8 cellular contexts compared by ENCODE assay signal in the genomic region with DNA sequence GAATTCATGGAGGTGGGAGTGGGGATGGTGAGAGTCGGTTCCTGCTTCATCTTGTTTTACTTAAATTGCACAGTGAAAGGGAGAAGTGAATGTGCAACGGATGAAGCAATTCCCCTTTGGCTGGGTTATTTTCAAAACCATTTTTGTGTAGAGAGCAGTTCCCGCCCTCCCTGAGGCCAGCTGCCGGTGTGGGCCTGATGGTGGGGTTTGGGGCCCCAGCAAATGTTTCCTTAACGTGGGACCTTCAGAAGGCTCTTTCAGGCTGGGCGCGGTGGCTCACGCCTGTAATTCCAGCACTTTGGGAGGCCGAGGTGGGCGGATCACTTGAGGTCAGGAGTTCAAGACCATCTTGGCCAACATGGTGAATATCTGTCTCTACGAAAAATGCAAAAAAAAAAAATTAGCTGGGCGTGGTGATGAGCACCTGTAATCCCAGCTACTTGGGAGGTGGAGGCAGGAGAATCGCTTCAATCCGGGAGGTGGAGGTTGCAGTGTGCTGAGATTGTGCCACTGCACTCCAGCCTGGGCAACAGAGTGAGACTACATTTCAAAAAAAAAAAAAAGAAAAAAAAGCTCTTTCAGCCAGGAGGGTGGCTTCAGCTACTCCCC. TPM values are rescaled to one million over a fixed set of nuclear protein-coding genes. Genes with fewer than 3 reads are reported as not detected.
DNase-seq lines count a peak whose midpoint lies in the region; ATAC-seq and TF ChIP-seq lines count a peak whose summit lies in the region.
"Not testable (repeated sequence)": the region's sequence is repeated elsewhere in the genome, so short reads cannot be mapped to it uniquely, and the experiment has no call there.

No MANE protein-coding gene starts in this region.

- not testable (repeated sequence) for H3K9me3 ChIP-seq in lower lobe of right lung, thoracic aorta

- H3K4me3 ChIP-seq in GM06990 (replicated peaks; ENCODE audit: low read depth, low read length) (peak overlapping the region; percentile 92), lower lobe of right lung (peak overlapping the region; percentile 64), skin epidermis (peak overlapping the region in 4 of 7 experiments; percentile 16 to 67 (median 60)), thoracic aorta (peak overlapping the region; percentile 69)

- H3K4me1 ChIP-seq in lower lobe of right lung (peaks cover 28% of the 10 kb centered on the region), thoracic aorta (ENCODE audit: control insufficient read depth in 1 of 2, low read depth in 2 of 2) (peaks cover 3 to 17% of the 10 kb centered on the region in 2 donors)

- peaks cover 65% of the 10 kb centered on the region for H3K4me1 Mint-ChIP-seq in activated naive CD8-positive, alpha-beta T cell treated with anti-CD3 and anti-CD28 coated beads, Interleukin-2, amount 10 ng/mL, durations not matched to agents 7 days and 5 days

- H3K27ac ChIP-seq in lower lobe of right lung (peak overlapping the region; percentile 5), skin epidermis (peak overlapping the region in 12 of 21 experiments; percentile 7 to 97 (median 92))
- H3K27ac ChIP-seq in thoracic aorta, result not testable (repeated sequence)

- POLR2A ChIA-PET in activated naive CD8-positive, alpha-beta T cell treated with anti-CD3 and anti-CD28 coated beads, Interleukin-2, amount 10 ng/mL, durations not matched to agents 7 days and 5 days (lab: Charles Lee), result interaction anchor here (0.6 to 14.8 kb wide), 13 partner anchors 10 to 73 kb away, joined by 3 to 623 read pairs (median 7); no protein-coding TSS in a partner anchor

- H3K36me3 ChIP-seq in GM06990 (ENCODE audit: control insufficient read depth, insufficient read depth, low read length); lower lobe of right lung; thoracic aorta: not testable (repeated sequence)

- H3K36me3 Mint-ChIP-seq in activated naive CD8-positive, alpha-beta T cell treated with anti-CD3 and anti-CD28 coated beads, Interleukin-2, amount 10 ng/mL, durations not matched to agents 7 days and 5 days, result peaks cover 43% of the 10 kb centered on the region

- peak overlapping the region; percentile 90 for H3K27ac Mint-ChIP-seq in activated naive CD8-positive, alpha-beta T cell treated with anti-CD3 and anti-CD28 coated beads, Interleukin-2, amount 10 ng/mL, durations not matched to agents 7 days and 5 days

- DNase-seq in GM06990 (ENCODE audit: extremely low read depth, insufficient read length), result peak; percentile 76
- DNase-seq in Kasumi-1 (lab: John Stamatoyannopoulos, UW), result peak; percentile 82 to 84
- DNase-seq in SKM-1 (lab: John Stamatoyannopoulos, UW; ENCODE audit: unreplicated experiment), result peak; percentile 85
- peak; percentile 76 for DNase-seq in activated CD8-positive, alpha-beta memory T cell treated with anti-CD3 and anti-CD28 coated beads for 24 hours
- not testable (repeated sequence) for DNase-seq in activated naive CD8-positive, alpha-beta T cell treated with anti-CD3 and anti-CD28 coated beads, Interleukin-2, amount 10 ng/mL, durations not matched to agents 7 days and 5 days; thoracic aorta (ENCODE audit: low spot score)
- DNase-seq in lower lobe of right lung, result peak; percentile 55

- intact Hi-C loops in lower lobe of right lung (cut with DNase I), result not testable (repeated sequence)

- not testable (repeated sequence) for TF ChIP-seq CTCF in GM06990 (IDR thresholded peaks at IDR 0.05; ENCODE audit: insufficient read depth, low read length, poor library complexity, severe bottlenecking); lower lobe of right lung (IDR thresholded peaks at IDR 0.05); thoracic aorta (IDR thresholded peaks at IDR 0.05)

- H3K27me3 ChIP-seq in GM06990 (replicated peaks; ENCODE audit: control insufficient read depth, insufficient read depth, low read length); thoracic aorta (replicated peaks; ENCODE audit: insufficient read depth): not testable (repeated sequence)
- peaks cover 17% of the 10 kb centered on the region for H3K27me3 ChIP-seq in lower lobe of right lung (ENCODE audit: low read depth)

- not testable (repeated sequence) for H3K9me3 Mint-ChIP-seq in activated naive CD8-positive, alpha-beta T cell treated with anti-CD3 and anti-CD28 coated beads, Interleukin-2, amount 10 ng/mL, durations not matched to agents 7 days and 5 days

- not testable (repeated sequence) for H3K27me3 Mint-ChIP-seq in activated naive CD8-positive, alpha-beta T cell treated with anti-CD3 and anti-CD28 coated beads, Interleukin-2, amount 10 ng/mL, durations not matched to agents 7 days and 5 days

- peak overlapping the region; percentile 97 for H3K4me3 Mint-ChIP-seq in activated naive CD8-positive, alpha-beta T cell treated with anti-CD3 and anti-CD28 coated beads, Interleukin-2, amount 10 ng/mL, durations not matched to agents 7 days and 5 days

- not testable (repeated sequence) for ATAC-seq in activated naive CD8-positive, alpha-beta T cell treated with anti-CD3 and anti-CD28 coated beads, Interleukin-2, amount 10 ng/mL, durations not matched to agents 7 days and 5 days (ENCODE audit: low read depth); thoracic aorta (ENCODE audit: insufficient number of reproducible peaks, low FRiP score, low read depth)
- peak; percentile 37 to 40 for ATAC-seq in lower lobe of right lung

RNA-seq across cellular contexts. Expression of a gene that starts 3.1 kb away (rescaled TPM):
- 100 to 1,000 TPM; 250 TPM for total RNA-seq in activated naive CD8-positive, alpha-beta T cell treated with anti-CD3 and anti-CD28 coated beads, Interleukin-2, amount 10 ng/mL, durations not matched to agents 7 days and 5 days
- 28.3 TPM for total RNA-seq in lower lobe of right lung
- total RNA-seq in thoracic aorta, result 10 to 100 TPM; 12.4 to 18.7 TPM
